ENCODE assay signal across 20 cellular contexts in genomic region chrX:133630362-133630761, GRCh38.
DNase-seq lines count a peak whose midpoint lies in the region; ATAC-seq, FAIRE-seq and TF ChIP-seq lines count a peak whose summit lies in the region.
"Had no signal": no experiment of that assay in that cellular context is flagged by ENCODE, and none has a peak within 500 bp of the region (broad histone marks: within the 10 kb centered on the region; RNA-seq: fewer than 3 reads in every experiment).

No MANE protein-coding gene starts in this region.

- H3K36me3 ChIP-seq in HUES48 (ENCODE audit: control insufficient read depth, insufficient read depth, low read length) (no peaks in the 10 kb centered on the region), GM12878 (ENCODE audit: control insufficient read depth in 2 of 2, insufficient read depth in 2 of 2, low read length in 1 of 2) (no peaks in the 10 kb centered on the region), mesendoderm (ENCODE audit: control insufficient read depth, insufficient read depth, low read length) (no peaks in the 10 kb centered on the region), Peyer's patch (no peaks in the 10 kb centered on the region)
- H3K36me3 ChIP-seq: SJSA1 had no signal

- no peak for TF ChIP-seq EP300 in GM12878 (IDR thresholded peaks at IDR 0.05; ENCODE audit: borderline replicate concordance in 1 of 2, control insufficient read depth in 1 of 2, low read depth in 2 of 2, low read length in 2 of 2)

- TF ChIP-seq POLR2A in GM12878 (IDR thresholded peaks at IDR 0.05; ENCODE audit: low read depth, low read length) (no peak), Peyer's patch (IDR thresholded peaks at IDR 0.05) (no peak)

- H2BK120ac ChIP-seq in mesendoderm (ENCODE audit: low read depth, low read length), result no peak overlapping the region

- CTCF ChIA-PET in GM12878 (lab: Yijun Ruan, JAX), result no interaction called here

- WGBS in GM12878 (ENCODE audit: insufficient coverage, insufficient replicate concordance, low lambda C conversion rate, missing lambda C conversion rate), result 1% methylated on average over 4 of the region's 4 CpGs
- no CpG with 5 or more reads among the region's 4 CpGs for WGBS in mesendoderm (ENCODE audit: extremely low coverage, insufficient coverage, low lambda C conversion rate)

- TF ChIP-seq RAD21 in GM12878 (IDR thresholded peaks at IDR 0.05; ENCODE audit: insufficient read depth, low read depth, low read length), result no peak

- H3K4ac ChIP-seq in mesendoderm (ENCODE audit: low read depth, low read length), result no peak overlapping the region

- no peak overlapping the region for H2AFZ ChIP-seq in GM12878 (ENCODE audit: control insufficient read depth, low read depth, low read length)

- H3K4me2 ChIP-seq in GM12878 (ENCODE audit: control insufficient read depth, insufficient read depth) (no peak overlapping the region), mesendoderm (ENCODE audit: low read length) (no peak overlapping the region)

- no peaks in the 10 kb centered on the region for H3K79me1 ChIP-seq in mesendoderm (ENCODE audit: low read length)

- H4K20me1 ChIP-seq in GM12878 (ENCODE audit: control insufficient read depth, insufficient read depth), result no peaks in the 10 kb centered on the region

- H3K4me1 ChIP-seq in HUES48 (ENCODE audit: control insufficient read depth, insufficient read depth, low read length), result peaks cover 18% of the 10 kb centered on the region
- no peaks in the 10 kb centered on the region for H3K4me1 ChIP-seq in GM12878 (ENCODE audit: control insufficient read depth, insufficient read depth, low read length)
- H3K4me1 ChIP-seq in mesendoderm (ENCODE audit: control insufficient read depth, low read depth, low read length), result no peaks in the 10 kb centered on the region
- H3K4me1 ChIP-seq in Peyer's patch, result no peaks in the 10 kb centered on the region

- in situ Hi-C loops in GM12878 (cut with MboI) (no loop called here), GM13976 (cut with MboI; ENCODE audit: low sequenced_read_pairs, unreplicated experiment) (no loop called here)

- intact Hi-C loops in GM12878 (cut with micrococcal nuclease; ENCODE audit: unreplicated experiment), result no loop called here
- intact Hi-C loops in sciatic nerve (cut with DNase I), result no loop called here

- H3K9me3 ChIP-seq in HUES48 (ENCODE audit: control insufficient read depth, insufficient read depth, low read length) (no peaks in the 10 kb centered on the region), GM12878 (replicated peaks; ENCODE audit: control insufficient read depth, insufficient read depth, low read length) (no peaks in the 10 kb centered on the region), Peyer's patch (no peaks in the 10 kb centered on the region)
- H3K9me3 ChIP-seq: SJSA1 had no signal

- no TSS peak for BruUV-seq in GM12878 (replicated peaks; lab: Mats Ljungman, UMichigan)

- no peak for DNase-seq in GM12878 (ENCODE audit: low read depth, low spot score)
- peak; percentile 45 for DNase-seq in mesendoderm
- DNase-seq in sciatic nerve (ENCODE audit: low spot score), result no peak
- DNase-seq in Peyer's patch, result no peak
- no peak for DNase-seq in GM13976 (ENCODE audit: low spot score)
- no peak for DNase-seq in NCI-H774 (lab: John Stamatoyannopoulos, UW)
- DNase-seq: AML-193; COR-L47; GF-D8; HFFc6; Kasumi-1; MM.1S; NCI-H1092 treated with DMSO at 0.1 percent for 48 hours; NCI-H1694 treated with DMSO at 0.1 percent for 48 hours; NCI-H69; NK-92 treated with Interleukin-12 subunit alpha and Interleukin-12 subunit beta, amount 100 ng/mL, for 24 hours; RPMI8226 had no signal

- H3K9ac ChIP-seq in HUES48 (ENCODE audit: low read depth, low read length) (peak overlapping the region; percentile 16; the same call in 1 of the 2 replicates), GM12878 (ENCODE audit: control insufficient read depth, insufficient read depth, low read length) (no peak overlapping the region), mesendoderm (ENCODE audit: low read length) (no peak overlapping the region)

- H3K27me3 ChIP-seq in HUES48 (ENCODE audit: control insufficient read depth, insufficient read depth, low read length) (no peaks in the 10 kb centered on the region), GM12878 (replicated peaks in 1 of 2; ENCODE audit: control insufficient read depth in 2 of 2, insufficient read depth in 2 of 2, low read length in 1 of 2) (no peaks in the 10 kb centered on the region), mesendoderm (ENCODE audit: insufficient read depth, low read length, poor library complexity) (no peaks in the 10 kb centered on the region), Peyer's patch (no peaks in the 10 kb centered on the region)
- H3K27me3 ChIP-seq: SJSA1 had no signal

- no peak overlapping the region for H3K56ac ChIP-seq in mesendoderm (ENCODE audit: low read length)

- H3K23ac ChIP-seq in mesendoderm (ENCODE audit: low read length), result no peak overlapping the region

- no peak overlapping the region for H3K27ac ChIP-seq in HUES48 (ENCODE audit: low read depth, low read length)
- no peak overlapping the region for H3K27ac ChIP-seq in GM12878 (ENCODE audit: control insufficient read depth, insufficient read depth)
- no peak overlapping the region for H3K27ac ChIP-seq in mesendoderm (ENCODE audit: low read depth, low read length)
- H3K27ac ChIP-seq in Peyer's patch, result no peak overlapping the region
- H3K27ac ChIP-seq: SJSA1 had no signal

- no peak for ATAC-seq in GM12878
- ATAC-seq in sciatic nerve, result peak; percentile 46

- POLR2A ChIA-PET in GM12878 (lab: Charles Lee), result no interaction called here

- no peak overlapping the region for H2BK5ac ChIP-seq in mesendoderm (ENCODE audit: low read length)

- H4K5ac ChIP-seq in mesendoderm (ENCODE audit: low read length), result no peak overlapping the region

- H4K8ac ChIP-seq in mesendoderm (ENCODE audit: low read depth, low read length), result no peak overlapping the region

- FAIRE-seq in GM12878 (lab: Jason Lieb, UNC), result peak; percentile 18
- FAIRE-seq: H1 had no signal

- no peak overlapping the region for H3K4me3 ChIP-seq in HUES48 (ENCODE audit: low read depth, low read length)
- H3K4me3 ChIP-seq in GM12878, result no peak overlapping the region
- no peak overlapping the region for H3K4me3 ChIP-seq in mesendoderm (ENCODE audit: low read length)
- no peak overlapping the region for H3K4me3 ChIP-seq in Peyer's patch
- H3K4me3 ChIP-seq: SJSA1 had no signal

- RAD21 ChIA-PET in GM12878 (lab: Charles Lee; ENCODE audit: unreplicated experiment), result no interaction called here

- H3K79me2 ChIP-seq in GM12878 (ENCODE audit: control insufficient read depth, insufficient read depth, low read length), result no peaks in the 10 kb centered on the region
- H3K79me2 ChIP-seq in mesendoderm (ENCODE audit: control insufficient read depth, insufficient read depth, low read length), result no peaks in the 10 kb centered on the region

- TF ChIP-seq CTCF in GM12878 (IDR thresholded peaks at IDR 0.05 in 2 of 3, conservative IDR thresholded peaks at IDR 0.05 in 1 of 3; ENCODE audit: control insufficient read depth in 2 of 3, extremely low read depth in 1 of 3, insufficient read depth in 1 of 3, low read depth in 3 of 3, low read length in 3 of 3), result no peak
- no peak for TF ChIP-seq CTCF in Peyer's patch (IDR thresholded peaks at IDR 0.05)
- no peak for TF ChIP-seq CTCF in GM13976 (IDR thresholded peaks at IDR 0.05; ENCODE audit: borderline replicate concordance, control extremely low read depth, extremely low read depth, insufficient read depth, missing control alignments)

- H3K18ac ChIP-seq in mesendoderm (ENCODE audit: low read length), result no peak overlapping the region

- no peak overlapping the region for H2BK15ac ChIP-seq in mesendoderm (replicated peaks; ENCODE audit: low read depth)

- SMC1A ChIA-PET in GM12878 (lab: Charles Lee; ENCODE audit: uncharacterized antibody, unreplicated experiment), result no interaction called here

- no peak overlapping the region for H2AK5ac ChIP-seq in mesendoderm (ENCODE audit: low read length)

TF ChIP-seq in GM12878, 131 proteins besides CTCF, POLR2A, EP300 and RAD21 (continues in another document):
- TF ChIP-seq CUX1 (IDR thresholded peaks at IDR 0.05; ENCODE audit: insufficient replicate concordance, low read depth, low read length), result no peak
